8 cellular contexts compared by ENCODE assay signal in the genomic region with DNA sequence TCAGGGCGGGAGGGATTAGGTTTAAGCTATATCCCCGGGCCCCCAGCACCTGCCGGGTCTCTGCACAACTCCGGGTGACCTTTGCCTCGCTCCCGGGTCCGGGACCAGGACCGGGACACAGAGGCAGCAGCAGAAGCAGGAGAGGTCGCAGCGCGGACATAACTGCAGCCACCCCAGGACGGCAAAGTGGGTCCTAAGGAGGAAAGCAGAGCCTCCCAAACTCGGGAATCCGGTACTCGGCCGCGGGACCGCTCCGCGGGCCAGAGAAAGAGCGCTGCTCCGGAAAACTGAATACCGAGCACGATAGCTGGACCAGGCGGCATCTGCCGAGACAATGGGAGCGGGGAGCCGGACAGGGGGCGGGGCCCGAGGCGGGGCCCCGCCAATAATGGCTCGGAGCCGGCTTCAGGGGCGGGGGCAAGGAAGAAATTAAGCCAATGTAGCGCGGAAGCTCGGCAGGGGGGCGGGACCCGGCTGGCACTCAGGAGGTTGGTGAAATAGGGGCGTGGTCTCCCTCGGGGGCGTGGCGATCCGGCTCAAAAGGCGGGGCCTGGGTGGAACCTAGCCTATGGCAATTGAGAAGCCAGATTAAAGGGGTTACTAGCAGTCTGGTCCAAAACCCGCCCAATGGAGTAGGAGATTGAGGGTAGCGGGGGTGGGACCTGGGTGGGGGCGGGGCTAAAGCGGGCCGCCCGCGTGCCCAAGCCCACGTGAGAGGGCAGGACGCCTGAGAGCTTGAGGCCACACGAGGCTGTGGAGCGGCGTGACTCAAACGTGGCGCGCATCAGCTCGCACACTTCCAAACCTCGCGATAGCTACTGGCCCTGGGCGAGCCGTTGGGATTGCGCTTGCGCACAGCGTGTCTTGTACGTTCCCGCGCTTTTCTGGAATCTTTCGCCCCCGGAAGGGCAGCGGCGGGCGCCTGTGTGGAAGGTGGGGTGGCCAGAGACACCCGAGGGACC. TPM values are rescaled to one million over a fixed set of nuclear protein-coding genes. Genes with fewer than 3 reads are reported as not detected.
DNase-seq lines count a peak whose midpoint lies in the region; ATAC-seq, FAIRE-seq and TF ChIP-seq lines count a peak whose summit lies in the region.

Gene GPC2, minus strand, starts transcription at position 342 of the 962 bp plus-strand sequence. Its CDS starts 182 bp downstream, at position 160.
A gene with protein sequence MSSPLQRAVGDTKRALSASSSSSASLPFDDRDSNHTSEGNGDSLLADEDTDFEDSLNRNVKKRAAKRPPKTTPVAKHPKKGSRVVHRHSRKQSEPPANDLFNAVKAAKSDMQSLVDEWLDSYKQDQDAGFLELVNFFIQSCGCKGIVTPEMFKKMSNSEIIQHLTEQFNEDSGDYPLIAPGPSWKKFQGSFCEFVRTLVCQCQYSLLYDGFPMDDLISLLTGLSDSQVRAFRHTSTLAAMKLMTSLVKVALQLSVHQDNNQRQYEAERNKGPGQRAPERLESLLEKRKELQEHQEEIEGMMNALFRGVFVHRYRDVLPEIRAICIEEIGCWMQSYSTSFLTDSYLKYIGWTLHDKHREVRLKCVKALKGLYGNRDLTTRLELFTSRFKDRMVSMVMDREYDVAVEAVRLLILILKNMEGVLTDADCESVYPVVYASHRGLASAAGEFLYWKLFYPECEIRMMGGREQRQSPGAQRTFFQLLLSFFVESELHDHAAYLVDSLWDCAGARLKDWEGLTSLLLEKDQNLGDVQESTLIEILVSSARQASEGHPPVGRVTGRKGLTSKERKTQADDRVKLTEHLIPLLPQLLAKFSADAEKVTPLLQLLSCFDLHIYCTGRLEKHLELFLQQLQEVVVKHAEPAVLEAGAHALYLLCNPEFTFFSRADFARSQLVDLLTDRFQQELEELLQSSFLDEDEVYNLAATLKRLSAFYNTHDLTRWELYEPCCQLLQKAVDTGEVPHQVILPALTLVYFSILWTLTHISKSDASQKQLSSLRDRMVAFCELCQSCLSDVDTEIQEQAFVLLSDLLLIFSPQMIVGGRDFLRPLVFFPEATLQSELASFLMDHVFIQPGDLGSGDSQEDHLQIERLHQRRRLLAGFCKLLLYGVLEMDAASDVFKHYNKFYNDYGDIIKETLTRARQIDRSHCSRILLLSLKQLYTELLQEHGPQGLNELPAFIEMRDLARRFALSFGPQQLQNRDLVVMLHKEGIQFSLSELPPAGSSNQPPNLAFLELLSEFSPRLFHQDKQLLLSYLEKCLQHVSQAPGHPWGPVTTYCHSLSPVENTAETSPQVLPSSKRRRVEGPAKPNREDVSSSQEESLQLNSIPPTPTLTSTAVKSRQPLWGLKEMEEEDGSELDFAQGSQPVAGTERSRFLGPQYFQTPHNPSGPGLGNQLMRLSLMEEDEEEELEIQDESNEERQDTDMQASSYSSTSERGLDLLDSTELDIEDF (plus strand): TSS at position 879 of the 962 bp plus-strand sequence. CDS start 2,639 bp downstream, outside the sequence.

- TF ChIP-seq CTCF in A549 (IDR thresholded peaks at IDR 0.05): no peak

- no peak for TF ChIP-seq EP300 in A549 (IDR thresholded peaks at IDR 0.05)

- no peak for TF ChIP-seq RAD21 in A549 (conservative IDR thresholded peaks at IDR 0.05 in 1 of 2, IDR thresholded peaks at IDR 0.05 in 1 of 2)

- H3K4me1 ChIP-seq in A549: peaks cover 9% of the 10 kb centered on the region; the same call in 2 of the 3 replicates
- H3K4me1 ChIP-seq in skeletal muscle tissue (ENCODE audit: control insufficient read depth in 3 of 3, insufficient read depth in 3 of 3, low read length in 3 of 3): peaks cover 5 to 9% (median 6%) of the 10 kb centered on the region in 3 donors

- H3K27ac ChIP-seq in A549 (peak within 1 kb of the TSS; percentile 68 to 83), skeletal muscle tissue (ENCODE audit: low read depth, low read length) (no peak within 1 kb of the TSS)

- H3K9me3 ChIP-seq in A549: no peaks in the 10 kb centered on the region; the same call in 2 of the 3 replicates
- H3K9me3 ChIP-seq in iPS-18c (ENCODE audit: control insufficient read depth, insufficient read depth, low read length): no peaks in the 10 kb centered on the region
- no peaks in the 10 kb centered on the region for H3K9me3 ChIP-seq in skeletal muscle tissue (ENCODE audit: control insufficient read depth in 3 of 3, low read length in 3 of 3)

- DNase-seq in A549 (ENCODE audit: low read depth in 1 of 2, low spot score in 1 of 2) (peak; percentile 87 to 96), NCI-H2107 treated with DMSO at 0.1 percent for 48 hours (lab: John Stamatoyannopoulos, UW; ENCODE audit: unreplicated experiment) (peak; percentile 96), UCSD-AML1 (lab: John Stamatoyannopoulos, UW; ENCODE audit: unreplicated experiment) (peak; percentile 91), brain pericyte (ENCODE audit: low read depth, low spot score) (peak; percentile 85)

- H3K9ac ChIP-seq in skeletal muscle tissue (ENCODE audit: low read depth in 1 of 3, low read length in 3 of 3): peak within 1 kb of the TSS in 2 of 3 donors; percentile 34 to 72

- no peak for FAIRE-seq in A549 (lab: Jason Lieb, UNC)

- CTCF ChIA-PET in A549 (lab: Yijun Ruan, JAX): interaction anchor here (0.9 to 5.7 kb wide), 4 partner anchors 10 to 44 kb away, joined by 3 to 25 read pairs (median 4); no protein-coding TSS in a partner anchor

- peaks cover 0 to 44% (median 3%) of the 10 kb centered on the region in 3 donors for H3K27me3 ChIP-seq in skeletal muscle tissue (ENCODE audit: control insufficient read depth in 3 of 3, insufficient read depth in 3 of 3, low read length in 3 of 3)

- peak; percentile 19; the same call in 1 of the 2 replicates for TF ChIP-seq POLR2A in A549 (IDR thresholded peaks at IDR 0.05; ENCODE audit: low read length)

- ATAC-seq in A549: peak; percentile 89 to 95
- peak; percentile 71 for ATAC-seq in GM18861 (IDR thresholded peaks at IDR 0.05; ENCODE audit: unreplicated experiment)
- peak; percentile 81 for ATAC-seq in HG03066 (IDR thresholded peaks at IDR 0.05; ENCODE audit: low read depth, unreplicated experiment)

- H3K36me3 ChIP-seq in skeletal muscle tissue (ENCODE audit: control insufficient read depth in 3 of 3, insufficient read depth in 3 of 3, low read length in 3 of 3): no peaks in the 10 kb centered on the region

- POLR2A ChIA-PET in A549 (lab: Yijun Ruan, JAX): interaction anchor here (0.6 to 1.6 kb wide), 5 partner anchors 14 to 769 kb away, joined by 3 to 12 read pairs (median 6); partner anchors contain the start of genes BUD31, LAMTOR4, MEPCE and PDAP1

- peak within 1 kb of the TSS; percentile 64 for H3K4me3 ChIP-seq in A549
- H3K4me3 ChIP-seq in iPS-18c (ENCODE audit: insufficient read depth, low read depth, low read length): peak within 1 kb of the TSS; percentile 97
- H3K4me3 ChIP-seq in skeletal muscle tissue (ENCODE audit: low read length in 3 of 3): peak within 1 kb of the TSS; percentile 39 to 68 (median 67)

- peak within 1 kb of the TSS; percentile 92 for H3K4me2 ChIP-seq in A549

- 30% methylated on average over 49 of the region's 78 CpGs for whole genome bisulfite sequencing in A549 (ENCODE audit: missing lambda C conversion rate)

TF ChIP-seq in A549, 52 proteins besides CTCF, POLR2A, EP300 and RAD21 (continues in another document):
- TF ChIP-seq RNF2 (IDR thresholded peaks at IDR 0.05; ENCODE audit: borderline replicate concordance, low read depth) (peak; percentile 64; the same call in 1 of the 2 replicates), CEBPB (IDR thresholded peaks at IDR 0.05) (no peak), MAX (IDR thresholded peaks at IDR 0.05) (peak; percentile 98), MAZ (IDR thresholded peaks at IDR 0.05; ENCODE audit: borderline replicate concordance, low read depth, low read length) (no peak), ZFP36 (IDR thresholded peaks at IDR 0.05; ENCODE audit: borderline replicate concordance, partially characterized antibody) (no peak), NPAS2 (CRISPR knock-in tag; IDR thresholded peaks at IDR 0.05; ENCODE audit: borderline replicate concordance) (peak; percentile 45; the same call in 1 of the 2 replicates), HOXB5 (CRISPR knock-in tag; IDR thresholded peaks at IDR 0.05) (0 out of 2 replicates have a peak, but pooled peaks have one; percentile 72), JUN (IDR thresholded peaks at IDR 0.05) (0 out of 5 replicates have a peak, but pooled peaks of 1 of the 2 experiments have one; percentile 22), CHD4 (IDR thresholded peaks at IDR 0.05; ENCODE audit: borderline replicate concordance) (no peak), E2F6 (IDR thresholded peaks at IDR 0.05; ENCODE audit: borderline replicate concordance, low read depth) (peak; percentile 98), PHF8 (IDR thresholded peaks at IDR 0.05; ENCODE audit: borderline replicate concordance, low read depth) (peak; percentile 32; the same call in 1 of the 2 replicates)
- TF ChIP-seq, protein P1, sequence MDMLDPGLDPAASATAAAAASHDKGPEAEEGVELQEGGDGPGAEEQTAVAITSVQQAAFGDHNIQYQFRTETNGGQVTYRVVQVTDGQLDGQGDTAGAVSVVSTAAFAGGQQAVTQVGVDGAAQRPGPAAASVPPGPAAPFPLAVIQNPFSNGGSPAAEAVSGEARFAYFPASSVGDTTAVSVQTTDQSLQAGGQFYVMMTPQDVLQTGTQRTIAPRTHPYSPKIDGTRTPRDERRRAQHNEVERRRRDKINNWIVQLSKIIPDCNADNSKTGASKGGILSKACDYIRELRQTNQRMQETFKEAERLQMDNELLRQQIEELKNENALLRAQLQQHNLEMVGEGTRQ (IDR thresholded peaks at IDR 0.05): peak; percentile 75

RNA-seq across cellular contexts. Expression of gene GPC2, which starts in this region (rescaled TPM):
- polyA plus RNA-seq in A549 (2011; rRNA removed) (1.1 and 1.8 TPM in 2 replicates), A549 (2017; fragmentation: RNase III; extraction: RNeasy Plus Mini Kit Qiagen cat#74134 plus additional on column Dnase treatment) (1.9 to 3.0 TPM (median 2.9 TPM) in 3 replicates)
- polyA plus RNA-seq in A549 (2012; cell fraction: cytosol; rRNA removed): 1.2 and 1.8 TPM in 2 replicates
- 11.5 and 11.6 TPM in 2 replicates for polyA plus RNA-seq in A549 (2012; cell fraction: nucleus; rRNA removed)
- polyA minus RNA-seq in A549 (2011; rRNA and poly(A)+ RNA removed): 1.1 and 2.1 TPM in 2 replicates
- 5.2 TPM for total RNA-seq in skeletal muscle tissue

RNA-seq across cellular contexts. Expression of the second gene that starts in this region (rescaled TPM):
- polyA plus RNA-seq in A549 (2011; rRNA removed) (0.25 and 0.36 TPM in 2 replicates), A549 (2017; fragmentation: RNase III; extraction: RNeasy Plus Mini Kit Qiagen cat#74134 plus additional on column Dnase treatment) (0.50 to 0.66 TPM (median 0.55 TPM) in 3 replicates)
- 0.08 and 0.10 TPM in 2 replicates for polyA plus RNA-seq in A549 (2012; cell fraction: cytosol; rRNA removed)
- 0.31 and 0.81 TPM in 2 replicates for polyA plus RNA-seq in A549 (2012; cell fraction: nucleus; rRNA removed)
- 0.34 and 0.41 TPM in 2 replicates for polyA minus RNA-seq in A549 (2011; rRNA and poly(A)+ RNA removed)
- 0.52 TPM for total RNA-seq in skeletal muscle tissue
